9 cellular contexts compared by ENCODE assay signal in genomic region chr14:92973265-92973797, GRCh38. TPM values are rescaled to one million over a fixed set of nuclear protein-coding genes. Genes with fewer than 3 reads are reported as not detected.
DNase-seq lines count a peak whose midpoint lies in the region; ATAC-seq and TF ChIP-seq lines count a peak whose summit lies in the region.
"Had no signal": no experiment of that assay in that cellular context is flagged by ENCODE, and none has a peak within 500 bp of the region (broad histone marks: within the 10 kb centered on the region; RNA-seq: fewer than 3 reads in every experiment).

No MANE protein-coding gene starts in this region.

- no peak overlapping the region for H3K4me3 ChIP-seq in KMS-11 (IDR thresholded peaks at IDR 0.05; ENCODE audit: insufficient read depth, low read depth, low read length)

- no peaks in the 10 kb centered on the region for H3K27me3 Mint-ChIP-seq in activated T-cell treated with anti-CD3 and anti-CD28 coated beads, Interleukin-2, amount 50 U/mL, for 72 hours (ENCODE audit: low read depth)
- H3K27me3 Mint-ChIP-seq: CD4-positive, CD25-positive, alpha-beta regulatory T cell had no signal

- no peaks in the 10 kb centered on the region for H3K36me3 ChIP-seq in KMS-11 (ENCODE audit: insufficient read depth)

- no peak overlapping the region for H3K27ac ChIP-seq in KMS-11

- no peaks in the 10 kb centered on the region for H4K20me1 ChIP-seq in KMS-11 (ENCODE audit: insufficient read depth)

- H3K9ac ChIP-seq in KMS-11: no peak overlapping the region

- H3K4me1 ChIP-seq in KMS-11 (ENCODE audit: low read depth, poor library complexity, severe bottlenecking): no peaks in the 10 kb centered on the region

- no peak overlapping the region for H3K4me2 ChIP-seq in KMS-11

- no peak overlapping the region for H3K27ac Mint-ChIP-seq in activated T-cell treated with anti-CD3 and anti-CD28 coated beads, Interleukin-2, amount 50 U/mL, for 72 hours
- H3K27ac Mint-ChIP-seq: CD4-positive, CD25-positive, alpha-beta regulatory T cell had no signal

- peaks cover 22 to 29% of the 10 kb centered on the region in 2 donors for H3K36me3 Mint-ChIP-seq in activated T-cell treated with anti-CD3 and anti-CD28 coated beads, Interleukin-2, amount 50 U/mL, for 72 hours (ENCODE audit: insufficient read depth in 2 of 2)

- H3K27me3 ChIP-seq in KMS-11 (ENCODE audit: insufficient read depth, low read depth): no peaks in the 10 kb centered on the region

- H2AFZ ChIP-seq in KMS-11 (ENCODE audit: low read depth): no peak overlapping the region

- peaks cover 12 to 15% of the 10 kb centered on the region in 2 donors for H3K9me3 Mint-ChIP-seq in activated T-cell treated with anti-CD3 and anti-CD28 coated beads, Interleukin-2, amount 50 U/mL, for 72 hours

- no peak for ATAC-seq in activated T-cell treated with anti-CD3 and anti-CD28 coated beads, Interleukin-2, amount 50 U/mL, for 72 hours (replicated peaks in 1 of 2)
- peak; percentile 89 for ATAC-seq in Right ventricle myocardium superior (ENCODE audit: poor library complexity)

- TF ChIP-seq CTCF in KMS-11 (conservative IDR thresholded peaks at IDR 0.05; ENCODE audit: low read depth, low read length): peak; percentile 51

- no peaks in the 10 kb centered on the region for H3K4me1 Mint-ChIP-seq in activated T-cell treated with anti-CD3 and anti-CD28 coated beads, Interleukin-2, amount 50 U/mL, for 72 hours (ENCODE audit: low read depth)

- intact Hi-C loops in Right ventricle myocardium superior (cut with DNase I): loop anchor here (5.0 kb wide), 1 partner anchor 69 kb away; no protein-coding TSS in a partner anchor
- intact Hi-C loops in posterior vena cava (cut with DNase I): loop anchor here in 1 of 2 donors (5.0 kb wide), 1 partner anchor 1146 kb away; no protein-coding TSS in a partner anchor

- H3K79me2 ChIP-seq in KMS-11 (ENCODE audit: insufficient read depth, low read depth): no peaks in the 10 kb centered on the region

- peak; percentile 18 for DNase-seq in NCI-H1105 treated with DMSO at 0.1 percent for 48 hours (lab: John Stamatoyannopoulos, UW)
- no peak for DNase-seq in NCI-H1105 (lab: John Stamatoyannopoulos, UW)
- DNase-seq in activated T-cell treated with anti-CD3 and anti-CD28 coated beads, Interleukin-2, amount 50 U/mL, for 72 hours: peak; percentile 22 to 37
- DNase-seq in Right ventricle myocardium superior: peak; percentile 87
- peak; percentile 91 for DNase-seq in posterior vena cava (ENCODE audit: low spot score)
- no peak for DNase-seq in NK-92 treated with Interleukin-12 subunit alpha and Interleukin-12 subunit beta, amount 100 ng/mL, for 24 hours (lab: John Stamatoyannopoulos, UW)
- no peak for DNase-seq in NCI-H2107 (lab: John Stamatoyannopoulos, UW)

- H3K4me3 Mint-ChIP-seq in activated T-cell treated with anti-CD3 and anti-CD28 coated beads, Interleukin-2, amount 50 U/mL, for 72 hours: no peak overlapping the region
- H3K4me3 Mint-ChIP-seq: CD4-positive, CD25-positive, alpha-beta regulatory T cell had no signal

RNA-seq across cellular contexts. Expression of gene CHGA, which starts 50.4 kb away (rescaled TPM):
- total RNA-seq in activated T-cell treated with anti-CD3 and anti-CD28 coated beads, Interleukin-2, amount 50 U/mL, for 72 hours: not detected
- total RNA-seq in Right ventricle myocardium superior: not detected
- total RNA-seq in posterior vena cava: under 1 TPM in 1 of 2 donors, not detected in 1; 0.29 TPM
- total RNA-seq: CD4-positive, CD25-positive, alpha-beta regulatory T cell had no signal

Comparison
In these comparisons a context has a peak if more than half of its experiments do, and no peak if none do; other contexts are left out.
1. DNase-seq: peak in NCI-H1105 treated with DMSO at 0.1 percent for 48 hours (single experiment), activated T-cell treated with anti-CD3 and anti-CD28 coated beads, Interleukin-2, amount 50 U/mL, for 72 hours (2 of 2), Right ventricle myocardium superior (single experiment) and posterior vena cava (single experiment); none in NCI-H1105 (single experiment), NK-92 treated with Interleukin-12 subunit alpha and Interleukin-12 subunit beta, amount 100 ng/mL, for 24 hours (single experiment) and NCI-H2107 (single experiment).